Comparison of ENCODE assay signal across 1 cellular context in the genomic region with DNA sequence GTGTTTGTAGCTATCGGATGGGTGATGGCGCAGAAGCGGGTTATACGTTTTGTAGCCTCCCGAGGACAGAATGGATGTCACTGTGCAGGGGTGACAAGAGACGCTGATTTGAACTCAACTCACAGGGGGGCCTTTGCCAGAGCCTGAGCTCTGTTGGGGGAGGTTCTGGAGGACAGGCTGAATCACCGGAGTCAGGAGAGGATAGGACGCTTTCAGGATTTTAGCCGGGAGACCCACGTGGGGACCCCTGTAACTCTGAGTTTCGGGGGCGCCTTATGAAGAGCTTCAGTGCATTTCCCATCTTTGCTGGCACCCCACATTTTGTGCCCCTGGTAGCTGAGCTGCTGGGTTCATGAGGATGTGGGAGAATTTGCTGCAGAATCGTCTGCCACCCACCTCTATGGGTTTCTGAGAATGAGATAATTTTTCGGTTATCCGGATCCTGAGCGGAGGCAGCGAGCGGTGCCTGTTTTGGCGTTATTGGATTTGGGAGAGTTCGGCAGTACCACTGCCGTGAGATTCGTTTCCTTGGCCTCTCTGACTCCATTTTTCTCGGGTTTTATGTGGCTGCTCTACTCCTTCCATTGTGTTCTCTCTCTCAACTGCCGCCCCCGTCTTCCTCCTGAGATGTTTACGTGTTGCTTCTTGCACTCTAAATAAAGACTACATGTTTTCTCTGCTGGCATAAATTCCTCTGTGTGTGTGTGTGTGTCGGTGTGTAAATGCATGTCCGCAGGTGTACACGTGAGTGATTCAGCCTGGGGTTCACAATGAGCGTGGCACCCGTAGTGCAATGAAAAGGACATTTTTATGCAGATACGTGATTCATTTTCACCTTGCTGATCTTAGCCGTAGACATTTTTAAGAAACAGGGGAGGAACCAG.
TF ChIP-seq lines count a peak whose summit lies in the region.

No MANE protein-coding gene starts in this region.

TF ChIP-seq in H1, 55 proteins besides CTCF, POLR2A, EP300 and RAD21:
- TF ChIP-seq KDM1A (IDR thresholded peaks at IDR 0.05; ENCODE audit: borderline replicate concordance, low read length): no peak
- no peak for TF ChIP-seq BCL11A (IDR thresholded peaks at IDR 0.05; ENCODE audit: low read depth in 2 of 2, low read length in 2 of 2)
- no peak for TF ChIP-seq TBP (IDR thresholded peaks at IDR 0.05; ENCODE audit: low read depth, low read length)
- no peak for TF ChIP-seq BRCA1 (IDR thresholded peaks at IDR 0.05; ENCODE audit: low read depth, low read length)
- TF ChIP-seq SIRT6 (IDR thresholded peaks at IDR 0.05; ENCODE audit: low read length): no peak
- TF ChIP-seq NANOG (IDR thresholded peaks at IDR 0.05; ENCODE audit: insufficient read depth, low read depth, low read length, poor library complexity, severe bottlenecking): no peak
- no peak for TF ChIP-seq RBBP5 (IDR thresholded peaks at IDR 0.05; ENCODE audit: borderline replicate concordance, low read depth, low read length)
- no peak for TF ChIP-seq MAFK (IDR thresholded peaks at IDR 0.05; ENCODE audit: low read depth, low read length)
- no peak for TF ChIP-seq CBX5 (IDR thresholded peaks at IDR 0.05; ENCODE audit: low read depth, low read length)
